15 cellular contexts compared by ENCODE assay signal in genomic region chr17:78921437-78921971, GRCh38. TPM values are rescaled to one million over a fixed set of nuclear protein-coding genes. Genes with fewer than 3 reads are reported as not detected.
DNase-seq lines count a peak whose midpoint lies in the region; ATAC-seq and TF ChIP-seq lines count a peak whose summit lies in the region.
"Had no signal": no experiment of that assay in that cellular context is flagged by ENCODE, and none has a peak within 500 bp of the region (broad histone marks: within the 10 kb centered on the region; RNA-seq: fewer than 3 reads in every experiment).

No MANE protein-coding gene starts in this region.

- ATAC-seq in Right ventricle myocardium inferior (peak; percentile 57), gastroesophageal sphincter (no peak), HG03520 (IDR thresholded peaks at IDR 0.05; ENCODE audit: unreplicated experiment) (no peak)

- no peaks in the 10 kb centered on the region for H3K36me3 ChIP-seq in gastroesophageal sphincter

- intact Hi-C loops in Right ventricle myocardium inferior (cut with DNase I) (loop anchor here (2.0 to 5.0 kb wide), 2 partner anchors 19 to 39 kb away; partner anchors contain the start of gene CEP295NL), cardiac septum (cut with DNase I) (no loop called here)

- H3K4me1 Mint-ChIP-seq in osteocyte (ENCODE audit: unreplicated experiment): peaks cover 77% of the 10 kb centered on the region
- H3K4me1 Mint-ChIP-seq in activated CD4-positive, alpha-beta memory T cell treated with anti-CD3 and anti-CD28 coated beads, Interleukin-2, amount 10 ng/mL, durations not matched to agents 7 days and 5 days: peaks cover 15% of the 10 kb centered on the region

- no peak overlapping the region for H3K4me3 ChIP-seq in gastroesophageal sphincter

- peak overlapping the region; percentile 52 for H3K27ac Mint-ChIP-seq in osteocyte (ENCODE audit: unreplicated experiment)
- no peak overlapping the region for H3K27ac Mint-ChIP-seq in activated CD4-positive, alpha-beta memory T cell treated with anti-CD3 and anti-CD28 coated beads, Interleukin-2, amount 10 ng/mL, durations not matched to agents 7 days and 5 days
- H3K27ac Mint-ChIP-seq: stimulated activated naive CD8-positive, alpha-beta T cell treated with anti-CD3 and anti-CD28 coated beads, Interleukin-15, Interleukin-2, amounts not matched to agents 100 ng/mL and 50 ng/mL, for 24 hours had no signal

- H3K27ac ChIP-seq in gastroesophageal sphincter: peak overlapping the region in 3 of 4 donors; percentile 98 to 100 (median 99)

- CTCF ChIA-PET in activated CD4-positive, alpha-beta memory T cell treated with anti-CD3 and anti-CD28 coated beads, Interleukin-2, amount 10 ng/mL, durations not matched to agents 7 days and 5 days (lab: Charles Lee): no interaction called here

- TF ChIP-seq POLR2A in gastroesophageal sphincter (IDR thresholded peaks at IDR 0.05): no peak

- POLR2A ChIA-PET in activated CD4-positive, alpha-beta memory T cell treated with anti-CD3 and anti-CD28 coated beads, Interleukin-2, amount 10 ng/mL, durations not matched to agents 7 days and 5 days (lab: Charles Lee): interaction anchor here (0.9 kb wide), 1 partner anchor 31 kb away, joined by 3 read pairs; no protein-coding TSS in a partner anchor

- DNase-seq in Right ventricle myocardium inferior (ENCODE audit: missing footprints) (peak; percentile 72), cardiac septum (ENCODE audit: low spot score) (no peak), osteocyte (ENCODE audit: extremely low spot score, unreplicated experiment) (no peak), AG20443 (ENCODE audit: low spot score) (no peak), HPDE6-E6E7 (ENCODE audit: extremely low spot score) (no peak)
- DNase-seq in activated CD4-positive, alpha-beta memory T cell treated with anti-CD3 and anti-CD28 coated beads, Interleukin-2, amount 10 ng/mL, durations not matched to agents 7 days and 5 days: no peak
- DNase-seq: activated T-cell treated with anti-CD3 and anti-CD28 coated beads for 4 hours; effector CD8-positive, alpha-beta T cell; KBM-7; NCI-H510A; stimulated activated CD4-positive, alpha-beta T cell treated with anti-CD3 and anti-CD28 coated beads, Interleukin-15, amount 100 ng/mL, for 24 hours; SW 1271 had no signal

- peaks cover 0 to 92% (median 63%) of the 10 kb centered on the region in 3 donors for H3K4me1 ChIP-seq in gastroesophageal sphincter

- no peaks in the 10 kb centered on the region for H3K27me3 ChIP-seq in gastroesophageal sphincter

- peak overlapping the region; percentile 76 for H3K4me3 Mint-ChIP-seq in osteocyte (ENCODE audit: unreplicated experiment)
- H3K4me3 Mint-ChIP-seq in activated CD4-positive, alpha-beta memory T cell treated with anti-CD3 and anti-CD28 coated beads, Interleukin-2, amount 10 ng/mL, durations not matched to agents 7 days and 5 days: no peak overlapping the region
- H3K4me3 Mint-ChIP-seq: stimulated activated naive CD8-positive, alpha-beta T cell treated with anti-CD3 and anti-CD28 coated beads, Interleukin-15, Interleukin-2, amounts not matched to agents 100 ng/mL and 50 ng/mL, for 24 hours had no signal

- no peaks in the 10 kb centered on the region for H3K9me3 Mint-ChIP-seq in osteocyte (ENCODE audit: unreplicated experiment)
- H3K9me3 Mint-ChIP-seq in activated CD4-positive, alpha-beta memory T cell treated with anti-CD3 and anti-CD28 coated beads, Interleukin-2, amount 10 ng/mL, durations not matched to agents 7 days and 5 days: no peaks in the 10 kb centered on the region
- H3K9me3 Mint-ChIP-seq: stimulated activated naive CD8-positive, alpha-beta T cell treated with anti-CD3 and anti-CD28 coated beads, Interleukin-15, Interleukin-2, amounts not matched to agents 100 ng/mL and 50 ng/mL, for 24 hours had no signal

- H3K9me3 ChIP-seq in gastroesophageal sphincter: no peaks in the 10 kb centered on the region

- WGBS in gastroesophageal sphincter (ENCODE audit: low coverage in 1 of 2), 2 donors: 18 to 28% methylated on average over 3 to 5 of the region's 8 CpGs

- TF ChIP-seq EP300 in gastroesophageal sphincter (IDR thresholded peaks at IDR 0.05): no peak

- TF ChIP-seq CTCF in gastroesophageal sphincter (IDR thresholded peaks at IDR 0.05): no peak
- TF ChIP-seq CTCF in osteocyte (IDR thresholded peaks at IDR 0.05): no peak

- peaks cover 6% of the 10 kb centered on the region for H3K36me3 Mint-ChIP-seq in osteocyte (ENCODE audit: unreplicated experiment)
- no peaks in the 10 kb centered on the region for H3K36me3 Mint-ChIP-seq in activated CD4-positive, alpha-beta memory T cell treated with anti-CD3 and anti-CD28 coated beads, Interleukin-2, amount 10 ng/mL, durations not matched to agents 7 days and 5 days (ENCODE audit: low read depth)

- no peaks in the 10 kb centered on the region for H3K27me3 Mint-ChIP-seq in osteocyte (ENCODE audit: unreplicated experiment)
- peaks cover 18% of the 10 kb centered on the region for H3K27me3 Mint-ChIP-seq in activated CD4-positive, alpha-beta memory T cell treated with anti-CD3 and anti-CD28 coated beads, Interleukin-2, amount 10 ng/mL, durations not matched to agents 7 days and 5 days

RNA-seq across cellular contexts. Expression of gene TIMP2, which starts 3.7 kb away (rescaled TPM):
- total RNA-seq in Right ventricle myocardium inferior (138 TPM), cardiac septum (95.5 TPM), gastroesophageal sphincter (100 to 1,000 TPM; 172 to 315 (median 211) TPM), osteocyte (1,096 and 1,211 TPM in 2 replicates)
- total RNA-seq in activated CD4-positive, alpha-beta memory T cell treated with anti-CD3 and anti-CD28 coated beads, Interleukin-2, amount 10 ng/mL, durations not matched to agents 7 days and 5 days: 1 to 10 TPM; 3.3 TPM

RNA-seq across cellular contexts. Expression of gene CEP295NL, which starts 18.5 kb away (rescaled TPM):
- total RNA-seq in Right ventricle myocardium inferior (0.60 TPM), cardiac septum (1.6 TPM), gastroesophageal sphincter (1 to 10 TPM; 1.6 to 9.0 (median 3.8) TPM), osteocyte (7.3 and 9.2 TPM in 2 replicates)
- not detected for total RNA-seq in activated CD4-positive, alpha-beta memory T cell treated with anti-CD3 and anti-CD28 coated beads, Interleukin-2, amount 10 ng/mL, durations not matched to agents 7 days and 5 days

RNA-seq across cellular contexts. Expression of gene LGALS3BP, which starts 58.2 kb away (rescaled TPM):
- total RNA-seq in Right ventricle myocardium inferior: 611 TPM
- total RNA-seq in cardiac septum: 312 TPM
- 100 to 1,000 TPM; 101 to 260 (median 166) TPM for total RNA-seq in gastroesophageal sphincter
- total RNA-seq in osteocyte: 439 and 456 TPM in 2 replicates
- total RNA-seq in activated CD4-positive, alpha-beta memory T cell treated with anti-CD3 and anti-CD28 coated beads, Interleukin-2, amount 10 ng/mL, durations not matched to agents 7 days and 5 days: 100 to 1,000 TPM; 209 to 219 TPM

Comparison
In these comparisons a context has a peak if more than half of its experiments do, and no peak if none do; other contexts are left out.
1. RNA of gene TIMP2, which starts 3.7 kb away (total RNA-seq): 1,096 to 1,211 TPM in osteocyte, 172 to 315 TPM in gastroesophageal sphincter, 138 TPM in Right ventricle myocardium inferior (single experiment) and 95.5 TPM in cardiac septum (single experiment); 3.3 TPM in activated CD4-positive, alpha-beta memory T cell treated with anti-CD3 and anti-CD28 coated beads, Interleukin-2, amount 10 ng/mL, durations not matched to agents 7 days and 5 days; every median in the first group is over 10 times any median in the second.